Comparison of ENCODE assay signal across 2 cellular contexts in the genomic region with DNA sequence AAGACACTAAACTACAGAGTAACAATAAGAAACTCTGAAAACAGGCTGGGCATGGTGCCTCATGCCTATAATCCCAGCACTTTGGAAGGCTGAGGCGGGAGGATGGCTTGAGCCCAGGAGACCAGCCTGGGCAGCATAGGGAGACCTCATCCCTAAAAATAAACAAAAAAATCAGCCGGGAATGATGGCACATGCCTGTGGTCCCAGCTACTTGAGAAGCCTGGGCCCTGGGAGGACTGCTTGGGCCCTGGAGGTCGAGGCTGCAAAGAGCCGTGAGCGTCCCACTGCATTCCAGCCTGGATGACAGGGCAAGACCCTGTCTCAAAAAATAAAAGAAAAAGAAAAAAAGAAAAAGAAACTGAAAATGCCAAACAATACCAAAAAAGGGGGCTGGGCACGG.
TF ChIP-seq lines count a peak whose summit lies in the region.

No MANE protein-coding gene starts in this region.

TF ChIP-seq in GM23338, 12 proteins besides CTCF, POLR2A, EP300 and RAD21 (continued from another document):
- TF ChIP-seq, protein P1, sequence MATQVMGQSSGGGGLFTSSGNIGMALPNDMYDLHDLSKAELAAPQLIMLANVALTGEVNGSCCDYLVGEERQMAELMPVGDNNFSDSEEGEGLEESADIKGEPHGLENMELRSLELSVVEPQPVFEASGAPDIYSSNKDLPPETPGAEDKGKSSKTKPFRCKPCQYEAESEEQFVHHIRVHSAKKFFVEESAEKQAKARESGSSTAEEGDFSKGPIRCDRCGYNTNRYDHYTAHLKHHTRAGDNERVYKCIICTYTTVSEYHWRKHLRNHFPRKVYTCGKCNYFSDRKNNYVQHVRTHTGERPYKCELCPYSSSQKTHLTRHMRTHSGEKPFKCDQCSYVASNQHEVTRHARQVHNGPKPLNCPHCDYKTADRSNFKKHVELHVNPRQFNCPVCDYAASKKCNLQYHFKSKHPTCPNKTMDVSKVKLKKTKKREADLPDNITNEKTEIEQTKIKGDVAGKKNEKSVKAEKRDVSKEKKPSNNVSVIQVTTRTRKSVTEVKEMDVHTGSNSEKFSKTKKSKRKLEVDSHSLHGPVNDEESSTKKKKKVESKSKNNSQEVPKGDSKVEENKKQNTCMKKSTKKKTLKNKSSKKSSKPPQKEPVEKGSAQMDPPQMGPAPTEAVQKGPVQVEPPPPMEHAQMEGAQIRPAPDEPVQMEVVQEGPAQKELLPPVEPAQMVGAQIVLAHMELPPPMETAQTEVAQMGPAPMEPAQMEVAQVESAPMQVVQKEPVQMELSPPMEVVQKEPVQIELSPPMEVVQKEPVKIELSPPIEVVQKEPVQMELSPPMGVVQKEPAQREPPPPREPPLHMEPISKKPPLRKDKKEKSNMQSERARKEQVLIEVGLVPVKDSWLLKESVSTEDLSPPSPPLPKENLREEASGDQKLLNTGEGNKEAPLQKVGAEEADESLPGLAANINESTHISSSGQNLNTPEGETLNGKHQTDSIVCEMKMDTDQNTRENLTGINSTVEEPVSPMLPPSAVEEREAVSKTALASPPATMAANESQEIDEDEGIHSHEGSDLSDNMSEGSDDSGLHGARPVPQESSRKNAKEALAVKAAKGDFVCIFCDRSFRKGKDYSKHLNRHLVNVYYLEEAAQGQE (IDR thresholded peaks at IDR 0.05; ENCODE audit: unreplicated experiment), result no peak
- TF ChIP-seq EZH2phosphoT487 (IDR thresholded peaks at IDR 0.05; ENCODE audit: unreplicated experiment) (no peak), CREB1 (CRISPR knock-in tag; IDR thresholded peaks at IDR 0.05; ENCODE audit: low read depth) (no peak), ZNF331 (CRISPR knock-in tag; IDR thresholded peaks at IDR 0.05; ENCODE audit: low read depth) (no peak)
- TF ChIP-seq, protein P2, sequence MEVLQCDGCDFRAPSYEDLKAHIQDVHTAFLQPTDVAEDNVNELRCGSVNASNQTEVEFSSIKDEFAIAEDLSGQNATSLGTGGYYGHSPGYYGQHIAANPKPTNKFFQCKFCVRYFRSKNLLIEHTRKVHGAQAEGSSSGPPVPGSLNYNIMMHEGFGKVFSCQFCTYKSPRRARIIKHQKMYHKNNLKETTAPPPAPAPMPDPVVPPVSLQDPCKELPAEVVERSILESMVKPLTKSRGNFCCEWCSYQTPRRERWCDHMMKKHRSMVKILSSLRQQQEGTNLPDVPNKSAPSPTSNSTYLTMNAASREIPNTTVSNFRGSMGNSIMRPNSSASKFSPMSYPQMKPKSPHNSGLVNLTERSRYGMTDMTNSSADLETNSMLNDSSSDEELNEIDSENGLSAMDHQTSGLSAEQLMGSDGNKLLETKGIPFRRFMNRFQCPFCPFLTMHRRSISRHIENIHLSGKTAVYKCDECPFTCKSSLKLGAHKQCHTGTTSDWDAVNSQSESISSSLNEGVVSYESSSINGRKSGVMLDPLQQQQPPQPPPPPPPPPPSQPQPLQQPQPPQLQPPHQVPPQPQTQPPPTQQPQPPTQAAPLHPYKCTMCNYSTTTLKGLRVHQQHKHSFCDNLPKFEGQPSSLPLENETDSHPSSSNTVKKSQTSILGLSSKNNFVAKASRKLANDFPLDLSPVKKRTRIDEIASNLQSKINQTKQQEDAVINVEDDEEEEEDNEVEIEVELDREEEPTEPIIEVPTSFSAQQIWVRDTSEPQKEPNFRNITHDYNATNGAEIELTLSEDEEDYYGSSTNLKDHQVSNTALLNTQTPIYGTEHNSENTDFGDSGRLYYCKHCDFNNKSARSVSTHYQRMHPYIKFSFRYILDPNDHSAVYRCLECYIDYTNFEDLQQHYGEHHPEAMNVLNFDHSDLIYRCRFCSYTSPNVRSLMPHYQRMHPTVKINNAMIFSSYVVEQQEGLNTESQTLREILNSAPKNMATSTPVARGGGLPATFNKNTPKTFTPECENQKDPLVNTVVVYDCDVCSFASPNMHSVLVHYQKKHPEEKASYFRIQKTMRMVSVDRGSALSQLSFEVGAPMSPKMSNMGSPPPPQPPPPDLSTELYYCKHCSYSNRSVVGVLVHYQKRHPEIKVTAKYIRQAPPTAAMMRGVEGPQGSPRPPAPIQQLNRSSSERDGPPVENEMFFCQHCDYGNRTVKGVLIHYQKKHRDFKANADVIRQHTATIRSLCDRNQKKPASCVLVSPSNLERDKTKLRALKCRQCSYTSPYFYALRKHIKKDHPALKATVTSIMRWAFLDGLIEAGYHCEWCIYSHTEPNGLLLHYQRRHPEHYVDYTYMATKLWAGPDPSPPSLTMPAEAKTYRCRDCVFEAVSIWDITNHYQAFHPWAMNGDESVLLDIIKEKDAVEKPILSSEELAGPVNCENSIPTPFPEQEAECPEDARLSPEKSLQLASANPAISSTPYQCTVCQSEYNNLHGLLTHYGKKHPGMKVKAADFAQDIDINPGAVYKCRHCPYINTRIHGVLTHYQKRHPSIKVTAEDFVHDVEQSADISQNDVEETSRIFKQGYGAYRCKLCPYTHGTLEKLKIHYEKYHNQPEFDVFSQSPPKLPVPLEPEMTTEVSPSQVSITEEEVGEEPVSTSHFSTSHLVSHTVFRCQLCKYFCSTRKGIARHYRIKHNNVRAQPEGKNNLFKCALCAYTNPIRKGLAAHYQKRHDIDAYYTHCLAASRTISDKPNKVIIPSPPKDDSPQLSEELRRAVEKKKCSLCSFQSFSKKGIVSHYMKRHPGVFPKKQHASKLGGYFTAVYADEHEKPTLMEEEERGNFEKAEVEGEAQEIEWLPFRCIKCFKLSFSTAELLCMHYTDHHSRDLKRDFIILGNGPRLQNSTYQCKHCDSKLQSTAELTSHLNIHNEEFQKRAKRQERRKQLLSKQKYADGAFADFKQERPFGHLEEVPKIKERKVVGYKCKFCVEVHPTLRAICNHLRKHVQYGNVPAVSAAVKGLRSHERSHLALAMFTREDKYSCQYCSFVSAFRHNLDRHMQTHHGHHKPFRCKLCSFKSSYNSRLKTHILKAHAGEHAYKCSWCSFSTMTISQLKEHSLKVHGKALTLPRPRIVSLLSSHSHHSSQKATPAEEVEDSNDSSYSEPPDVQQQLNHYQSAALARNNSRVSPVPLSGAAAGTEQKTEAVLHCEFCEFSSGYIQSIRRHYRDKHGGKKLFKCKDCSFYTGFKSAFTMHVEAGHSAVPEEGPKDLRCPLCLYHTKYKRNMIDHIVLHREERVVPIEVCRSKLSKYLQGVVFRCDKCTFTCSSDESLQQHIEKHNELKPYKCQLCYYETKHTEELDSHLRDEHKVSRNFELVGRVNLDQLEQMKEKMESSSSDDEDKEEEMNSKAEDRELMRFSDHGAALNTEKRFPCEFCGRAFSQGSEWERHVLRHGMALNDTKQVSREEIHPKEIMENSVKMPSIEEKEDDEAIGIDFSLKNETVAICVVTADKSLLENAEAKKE (CRISPR knock-in tag; IDR thresholded peaks at IDR 0.05), result no peak

TF ChIP-seq in WTC11, 78 proteins besides CTCF, POLR2A, EP300 and RAD21 (continued from another document):
- TF ChIP-seq, protein P3, sequence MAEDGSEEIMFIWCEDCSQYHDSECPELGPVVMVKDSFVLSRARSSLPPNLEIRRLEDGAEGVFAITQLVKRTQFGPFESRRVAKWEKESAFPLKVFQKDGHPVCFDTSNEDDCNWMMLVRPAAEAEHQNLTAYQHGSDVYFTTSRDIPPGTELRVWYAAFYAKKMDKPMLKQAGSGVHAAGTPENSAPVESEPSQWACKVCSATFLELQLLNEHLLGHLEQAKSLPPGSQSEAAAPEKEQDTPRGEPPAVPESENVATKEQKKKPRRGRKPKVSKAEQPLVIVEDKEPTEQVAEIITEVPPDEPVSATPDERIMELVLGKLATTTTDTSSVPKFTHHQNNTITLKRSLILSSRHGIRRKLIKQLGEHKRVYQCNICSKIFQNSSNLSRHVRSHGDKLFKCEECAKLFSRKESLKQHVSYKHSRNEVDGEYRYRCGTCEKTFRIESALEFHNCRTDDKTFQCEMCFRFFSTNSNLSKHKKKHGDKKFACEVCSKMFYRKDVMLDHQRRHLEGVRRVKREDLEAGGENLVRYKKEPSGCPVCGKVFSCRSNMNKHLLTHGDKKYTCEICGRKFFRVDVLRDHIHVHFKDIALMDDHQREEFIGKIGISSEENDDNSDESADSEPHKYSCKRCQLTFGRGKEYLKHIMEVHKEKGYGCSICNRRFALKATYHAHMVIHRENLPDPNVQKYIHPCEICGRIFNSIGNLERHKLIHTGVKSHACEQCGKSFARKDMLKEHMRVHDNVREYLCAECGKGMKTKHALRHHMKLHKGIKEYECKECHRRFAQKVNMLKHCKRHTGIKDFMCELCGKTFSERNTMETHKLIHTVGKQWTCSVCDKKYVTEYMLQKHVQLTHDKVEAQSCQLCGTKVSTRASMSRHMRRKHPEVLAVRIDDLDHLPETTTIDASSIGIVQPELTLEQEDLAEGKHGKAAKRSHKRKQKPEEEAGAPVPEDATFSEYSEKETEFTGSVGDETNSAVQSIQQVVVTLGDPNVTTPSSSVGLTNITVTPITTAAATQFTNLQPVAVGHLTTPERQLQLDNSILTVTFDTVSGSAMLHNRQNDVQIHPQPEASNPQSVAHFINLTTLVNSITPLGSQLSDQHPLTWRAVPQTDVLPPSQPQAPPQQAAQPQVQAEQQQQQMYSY (CRISPR knock-in tag; IDR thresholded peaks at IDR 0.05), result no peak
- no peak for TF ChIP-seq IRF2 (CRISPR knock-in tag; IDR thresholded peaks at IDR 0.05; ENCODE audit: borderline replicate concordance, low read depth)
- TF ChIP-seq, protein P4, sequence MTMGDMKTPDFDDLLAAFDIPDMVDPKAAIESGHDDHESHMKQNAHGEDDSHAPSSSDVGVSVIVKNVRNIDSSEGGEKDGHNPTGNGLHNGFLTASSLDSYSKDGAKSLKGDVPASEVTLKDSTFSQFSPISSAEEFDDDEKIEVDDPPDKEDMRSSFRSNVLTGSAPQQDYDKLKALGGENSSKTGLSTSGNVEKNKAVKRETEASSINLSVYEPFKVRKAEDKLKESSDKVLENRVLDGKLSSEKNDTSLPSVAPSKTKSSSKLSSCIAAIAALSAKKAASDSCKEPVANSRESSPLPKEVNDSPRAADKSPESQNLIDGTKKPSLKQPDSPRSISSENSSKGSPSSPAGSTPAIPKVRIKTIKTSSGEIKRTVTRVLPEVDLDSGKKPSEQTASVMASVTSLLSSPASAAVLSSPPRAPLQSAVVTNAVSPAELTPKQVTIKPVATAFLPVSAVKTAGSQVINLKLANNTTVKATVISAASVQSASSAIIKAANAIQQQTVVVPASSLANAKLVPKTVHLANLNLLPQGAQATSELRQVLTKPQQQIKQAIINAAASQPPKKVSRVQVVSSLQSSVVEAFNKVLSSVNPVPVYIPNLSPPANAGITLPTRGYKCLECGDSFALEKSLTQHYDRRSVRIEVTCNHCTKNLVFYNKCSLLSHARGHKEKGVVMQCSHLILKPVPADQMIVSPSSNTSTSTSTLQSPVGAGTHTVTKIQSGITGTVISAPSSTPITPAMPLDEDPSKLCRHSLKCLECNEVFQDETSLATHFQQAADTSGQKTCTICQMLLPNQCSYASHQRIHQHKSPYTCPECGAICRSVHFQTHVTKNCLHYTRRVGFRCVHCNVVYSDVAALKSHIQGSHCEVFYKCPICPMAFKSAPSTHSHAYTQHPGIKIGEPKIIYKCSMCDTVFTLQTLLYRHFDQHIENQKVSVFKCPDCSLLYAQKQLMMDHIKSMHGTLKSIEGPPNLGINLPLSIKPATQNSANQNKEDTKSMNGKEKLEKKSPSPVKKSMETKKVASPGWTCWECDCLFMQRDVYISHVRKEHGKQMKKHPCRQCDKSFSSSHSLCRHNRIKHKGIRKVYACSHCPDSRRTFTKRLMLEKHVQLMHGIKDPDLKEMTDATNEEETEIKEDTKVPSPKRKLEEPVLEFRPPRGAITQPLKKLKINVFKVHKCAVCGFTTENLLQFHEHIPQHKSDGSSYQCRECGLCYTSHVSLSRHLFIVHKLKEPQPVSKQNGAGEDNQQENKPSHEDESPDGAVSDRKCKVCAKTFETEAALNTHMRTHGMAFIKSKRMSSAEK (CRISPR knock-in tag; IDR thresholded peaks at IDR 0.05; ENCODE audit: borderline replicate concordance), result no peak
